1 cellular context compared by ENCODE assay signal in the genomic region with DNA sequence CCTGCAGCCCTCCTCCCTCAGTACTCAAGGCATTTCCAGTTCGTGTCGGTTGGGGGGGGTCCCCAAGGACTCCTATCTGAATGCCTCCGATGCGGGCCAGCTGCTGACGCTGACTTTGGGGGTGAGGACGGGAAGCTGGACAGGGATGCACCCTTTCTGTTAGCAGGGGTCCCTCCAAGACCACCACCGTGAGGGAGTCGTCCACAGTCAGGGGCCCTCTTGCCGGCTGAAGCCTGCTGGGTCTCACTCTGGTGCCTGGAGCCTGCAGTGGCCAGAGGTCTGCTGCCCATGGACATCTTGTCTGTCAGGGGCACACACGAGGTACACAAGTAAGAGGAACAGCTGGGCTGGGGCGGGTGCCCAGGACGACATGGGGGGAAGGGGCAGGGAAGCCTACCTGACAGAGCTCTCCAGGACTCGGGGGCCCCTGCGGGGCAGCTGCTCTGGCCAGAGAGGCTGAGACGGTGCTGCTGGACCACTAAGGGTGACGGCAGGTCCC.
A peak's percentile ranks its signal among the peaks of the same experiment; 100 is the strongest.
TF ChIP-seq lines count a peak whose summit lies in the region.

No MANE protein-coding gene starts in this region.

TF ChIP-seq in K562, 482 proteins besides CTCF, POLR2A, EP300 and RAD21:
- TF ChIP-seq MEIS2 (IDR thresholded peaks at IDR 0.05; ENCODE audit: partially characterized antibody) (no peak), TBL1XR1 (IDR thresholded peaks at IDR 0.05; ENCODE audit: low read length in 2 of 2) (no peak), FOSL1 (tag; conservative IDR thresholded peaks at IDR 0.05) (no peak), SP1 (CRISPR knock-in tag; IDR thresholded peaks at IDR 0.05) (no peak), NR4A1 (CRISPR knock-in tag; IDR thresholded peaks at IDR 0.05) (no peak), NR4A1 (tag; IDR thresholded peaks at IDR 0.05) (no peak), ZNF57 (CRISPR knock-in tag; IDR thresholded peaks at IDR 0.05) (no peak), PTTG1 (tag; IDR thresholded peaks at IDR 0.05; ENCODE audit: low read depth) (no peak), IRF2 (CRISPR knock-in tag; IDR thresholded peaks at IDR 0.05) (no peak), POLR2G (IDR thresholded peaks at IDR 0.05; ENCODE audit: low read depth, low read length) (peak; percentile 47; the same call in 1 of the 2 replicates), SLC30A9 (CRISPR knock-in tag; IDR thresholded peaks at IDR 0.05) (no peak)
- TF ChIP-seq, protein P1, sequence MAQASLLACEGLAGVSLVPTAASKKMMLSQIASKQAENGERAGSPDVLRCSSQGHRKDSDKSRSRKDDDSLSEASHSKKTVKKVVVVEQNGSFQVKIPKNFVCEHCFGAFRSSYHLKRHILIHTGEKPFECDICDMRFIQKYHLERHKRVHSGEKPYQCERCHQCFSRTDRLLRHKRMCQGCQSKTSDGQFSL (CRISPR knock-in tag; IDR thresholded peaks at IDR 0.05), result peak; percentile 62
- TF ChIP-seq, protein P1 (tag; IDR thresholded peaks at IDR 0.05), result no peak
- TF ChIP-seq, protein P2, sequence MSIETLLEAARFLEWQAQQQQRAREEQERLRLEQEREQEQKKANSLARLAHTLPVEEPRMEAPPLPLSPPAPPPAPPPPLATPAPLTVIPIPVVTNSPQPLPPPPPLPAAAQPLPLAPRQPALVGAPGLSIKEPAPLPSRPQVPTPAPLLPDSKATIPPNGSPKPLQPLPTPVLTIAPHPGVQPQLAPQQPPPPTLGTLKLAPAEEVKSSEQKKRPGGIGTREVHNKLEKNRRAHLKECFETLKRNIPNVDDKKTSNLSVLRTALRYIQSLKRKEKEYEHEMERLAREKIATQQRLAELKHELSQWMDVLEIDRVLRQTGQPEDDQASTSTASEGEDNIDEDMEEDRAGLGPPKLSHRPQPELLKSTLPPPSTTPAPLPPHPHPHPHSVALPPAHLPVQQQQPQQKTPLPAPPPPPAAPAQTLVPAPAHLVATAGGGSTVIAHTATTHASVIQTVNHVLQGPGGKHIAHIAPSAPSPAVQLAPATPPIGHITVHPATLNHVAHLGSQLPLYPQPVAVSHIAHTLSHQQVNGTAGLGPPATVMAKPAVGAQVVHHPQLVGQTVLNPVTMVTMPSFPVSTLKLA (conservative IDR thresholded peaks at IDR 0.05), result no peak
- TF ChIP-seq, protein P3, sequence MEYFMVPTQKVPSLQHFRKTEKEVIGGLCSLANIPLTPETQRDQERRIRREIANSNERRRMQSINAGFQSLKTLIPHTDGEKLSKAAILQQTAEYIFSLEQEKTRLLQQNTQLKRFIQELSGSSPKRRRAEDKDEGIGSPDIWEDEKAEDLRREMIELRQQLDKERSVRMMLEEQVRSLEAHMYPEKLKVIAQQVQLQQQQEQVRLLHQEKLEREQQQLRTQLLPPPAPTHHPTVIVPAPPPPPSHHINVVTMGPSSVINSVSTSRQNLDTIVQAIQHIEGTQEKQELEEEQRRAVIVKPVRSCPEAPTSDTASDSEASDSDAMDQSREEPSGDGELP (CRISPR knock-in tag; IDR thresholded peaks at IDR 0.05; ENCODE audit: borderline replicate concordance), result peak; percentile 3; the same call in 1 of the 2 replicates
- TF ChIP-seq, protein P4, sequence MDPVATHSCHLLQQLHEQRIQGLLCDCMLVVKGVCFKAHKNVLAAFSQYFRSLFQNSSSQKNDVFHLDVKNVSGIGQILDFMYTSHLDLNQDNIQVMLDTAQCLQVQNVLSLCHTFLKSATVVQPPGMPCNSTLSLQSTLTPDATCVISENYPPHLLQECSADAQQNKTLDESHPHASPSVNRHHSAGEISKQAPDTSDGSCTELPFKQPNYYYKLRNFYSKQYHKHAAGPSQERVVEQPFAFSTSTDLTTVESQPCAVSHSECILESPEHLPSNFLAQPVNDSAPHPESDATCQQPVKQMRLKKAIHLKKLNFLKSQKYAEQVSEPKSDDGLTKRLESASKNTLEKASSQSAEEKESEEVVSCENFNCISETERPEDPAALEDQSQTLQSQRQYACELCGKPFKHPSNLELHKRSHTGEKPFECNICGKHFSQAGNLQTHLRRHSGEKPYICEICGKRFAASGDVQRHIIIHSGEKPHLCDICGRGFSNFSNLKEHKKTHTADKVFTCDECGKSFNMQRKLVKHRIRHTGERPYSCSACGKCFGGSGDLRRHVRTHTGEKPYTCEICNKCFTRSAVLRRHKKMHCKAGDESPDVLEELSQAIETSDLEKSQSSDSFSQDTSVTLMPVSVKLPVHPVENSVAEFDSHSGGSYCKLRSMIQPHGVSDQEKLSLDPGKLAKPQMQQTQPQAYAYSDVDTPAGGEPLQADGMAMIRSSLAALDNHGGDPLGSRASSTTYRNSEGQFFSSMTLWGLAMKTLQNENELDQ (CRISPR knock-in tag; IDR thresholded peaks at IDR 0.05; ENCODE audit: borderline replicate concordance), result no peak
